In the genomic region with DNA sequence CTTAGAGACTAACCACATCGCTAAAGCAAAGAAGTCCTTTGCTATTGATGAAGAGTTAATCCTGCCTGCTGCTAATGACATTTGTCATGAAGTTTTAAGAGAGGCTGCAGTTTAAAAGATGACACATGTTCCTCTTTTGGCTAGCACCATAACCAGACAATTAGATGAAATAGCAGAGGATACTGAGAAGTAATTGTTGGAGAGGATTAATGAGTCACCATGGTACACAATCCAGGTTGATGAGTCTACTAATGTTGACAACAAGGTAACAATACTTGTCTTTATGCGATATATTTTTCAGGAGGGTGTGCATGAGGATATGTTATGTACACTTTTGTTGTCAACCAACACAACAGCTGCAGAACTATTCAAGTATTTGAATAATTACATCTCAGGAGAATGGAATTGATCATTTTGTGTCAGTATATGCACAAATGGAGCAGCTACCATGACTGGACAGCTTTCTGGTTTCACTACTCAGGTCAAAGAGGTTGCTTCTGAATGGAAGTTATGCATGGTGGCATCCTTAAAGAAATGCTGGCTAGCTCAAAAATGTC, we compare ENCODE assay signal across 24 cellular contexts. TPM values are rescaled to one million over a fixed set of nuclear protein-coding genes. Genes with fewer than 3 reads are reported as not detected.
"Had no signal": no experiment of that assay in that cellular context is flagged by ENCODE, and none has a peak within 500 bp of the region (broad histone marks: within the 10 kb centered on the region; RNA-seq: fewer than 3 reads in every experiment).

No MANE protein-coding gene starts in this region.

- H3K27me3 ChIP-seq: hepatocyte, pancreas, transverse colon had no signal

- H3K4me2 ChIP-seq: hepatocyte had no signal

- H3K79me2 ChIP-seq: hepatocyte had no signal

- H3K9me3 ChIP-seq: pancreas, transverse colon had no signal

- H3K4me3 ChIP-seq: hepatocyte, pancreas, transverse colon had no signal

- H2AFZ ChIP-seq: hepatocyte had no signal

- H3K4me1 ChIP-seq: pancreas, transverse colon had no signal

- H3K4me1 Mint-ChIP-seq: activated CD4-positive, alpha-beta memory T cell treated with anti-CD3 and anti-CD28 coated beads, Interleukin-2, amount 10 ng/mL, durations not matched to agents 7 days and 5 days; activated naive CD8-positive, alpha-beta T cell treated with anti-CD3 and anti-CD28 coated beads, Interleukin-2, amount 50 U/mL, for 24 hours; memory B cell; nephron; stimulated activated effector memory CD8-positive, alpha-beta T cell treated with anti-CD3 and anti-CD28 coated beads, Interleukin-12 subunit alpha, Interleukin-12 subunit beta, amount 100 ng/mL, for 72 hours; stimulated activated naive CD8-positive, alpha-beta T cell treated with anti-CD3 and anti-CD28 coated beads, Interleukin-15, amount 100 ng/mL, for 72 hours; T-helper 17 cell had no signal

- H3K27me3 Mint-ChIP-seq: activated CD4-positive, alpha-beta memory T cell treated with anti-CD3 and anti-CD28 coated beads, Interleukin-2, amount 10 ng/mL, durations not matched to agents 7 days and 5 days; activated naive CD8-positive, alpha-beta T cell treated with anti-CD3 and anti-CD28 coated beads, Interleukin-2, amount 50 U/mL, for 24 hours; memory B cell; stimulated activated naive CD8-positive, alpha-beta T cell treated with anti-CD3 and anti-CD28 coated beads, Interleukin-15, amount 100 ng/mL, for 72 hours; T-helper 17 cell had no signal

- ATAC-seq: activated naive CD8-positive, alpha-beta T cell treated with anti-CD3 and anti-CD28 coated beads, Interleukin-2, amount 50 U/mL, for 24 hours; pancreas; right cardiac atrium; stimulated activated effector memory CD8-positive, alpha-beta T cell treated with anti-CD3 and anti-CD28 coated beads, Interleukin-12 subunit alpha, Interleukin-12 subunit beta, amount 100 ng/mL, for 72 hours; stimulated activated naive CD8-positive, alpha-beta T cell treated with anti-CD3 and anti-CD28 coated beads, Interleukin-15, amount 100 ng/mL, for 72 hours; T-helper 17 cell had no signal

- H3K27ac Mint-ChIP-seq: activated CD4-positive, alpha-beta memory T cell treated with anti-CD3 and anti-CD28 coated beads, Interleukin-2, amount 10 ng/mL, durations not matched to agents 7 days and 5 days; activated naive CD8-positive, alpha-beta T cell treated with anti-CD3 and anti-CD28 coated beads, Interleukin-2, amount 50 U/mL, for 24 hours; memory B cell; nephron; stimulated activated effector memory CD8-positive, alpha-beta T cell treated with anti-CD3 and anti-CD28 coated beads, Interleukin-12 subunit alpha, Interleukin-12 subunit beta, amount 100 ng/mL, for 72 hours; stimulated activated naive CD8-positive, alpha-beta T cell treated with anti-CD3 and anti-CD28 coated beads, Interleukin-15, amount 100 ng/mL, for 72 hours; T-helper 17 cell had no signal

- H3K9me3 Mint-ChIP-seq: activated naive CD8-positive, alpha-beta T cell treated with anti-CD3 and anti-CD28 coated beads, Interleukin-2, amount 50 U/mL, for 24 hours; stimulated activated naive CD8-positive, alpha-beta T cell treated with anti-CD3 and anti-CD28 coated beads, Interleukin-15, amount 100 ng/mL, for 72 hours had no signal

- H3K4me3 Mint-ChIP-seq: activated CD4-positive, alpha-beta memory T cell treated with anti-CD3 and anti-CD28 coated beads, Interleukin-2, amount 10 ng/mL, durations not matched to agents 7 days and 5 days; activated naive CD8-positive, alpha-beta T cell treated with anti-CD3 and anti-CD28 coated beads, Interleukin-2, amount 50 U/mL, for 24 hours; memory B cell; nephron; stimulated activated effector memory CD8-positive, alpha-beta T cell treated with anti-CD3 and anti-CD28 coated beads, Interleukin-12 subunit alpha, Interleukin-12 subunit beta, amount 100 ng/mL, for 72 hours; stimulated activated naive CD8-positive, alpha-beta T cell treated with anti-CD3 and anti-CD28 coated beads, Interleukin-15, amount 100 ng/mL, for 72 hours; T-helper 17 cell had no signal

- DNase-seq: activated CD4-positive, alpha-beta memory T cell treated with anti-CD3 and anti-CD28 coated beads, Interleukin-2, amount 10 ng/mL, durations not matched to agents 7 days and 5 days; activated CD4-positive, alpha-beta T cell treated with anti-CD3 and anti-CD28 coated beads for 48 hours; activated effector memory CD4-positive, alpha-beta T cell treated with anti-CD3 and anti-CD28 coated beads, Interleukin-2, amount 50 U/mL, for 16 hours; activated naive CD4-positive, alpha-beta T cell treated with anti-CD3 and anti-CD28 coated beads, Interleukin-2, amount 50 U/mL, for 16 hours; activated naive CD8-positive, alpha-beta T cell treated with anti-CD3 and anti-CD28 coated beads, Interleukin-2, amount 50 U/mL, for 24 hours; erythroblast; glutamatergic neuron; pancreas; right cardiac atrium; small intestine; stimulated activated CD4-positive, alpha-beta T cell treated with anti-CD3 and anti-CD28 coated beads, Interleukin-2, amount 100 ng/mL, for 24 hours; stimulated activated naive CD8-positive, alpha-beta T cell treated with anti-CD3 and anti-CD28 coated beads, Interleukin-15, amount 100 ng/mL, for 72 hours; T-helper 17 cell; transverse colon had no signal

- FAIRE-seq: frontal cortex, pancreas, small intestine had no signal

- H3K27ac ChIP-seq: hepatocyte, pancreas, transverse colon had no signal

- H3K36me3 Mint-ChIP-seq: memory B cell; stimulated activated effector memory CD8-positive, alpha-beta T cell treated with anti-CD3 and anti-CD28 coated beads, Interleukin-12 subunit alpha, Interleukin-12 subunit beta, amount 100 ng/mL, for 72 hours had no signal

- H3K36me3 ChIP-seq: pancreas, transverse colon had no signal

RNA-seq across cellular contexts. Expression of a gene that starts 56.7 kb away (rescaled TPM):
- total RNA-seq: activated CD4-positive, alpha-beta memory T cell treated with anti-CD3 and anti-CD28 coated beads, Interleukin-2, amount 10 ng/mL, durations not matched to agents 7 days and 5 days; cardiac septum; chondrocyte; myocyte; T-helper 17 cell; transverse colon had no signal
- polyA plus RNA-seq: liver had no signal

RNA-seq across cellular contexts. Expression of a gene that starts 56.8 kb away (rescaled TPM):
- total RNA-seq: activated CD4-positive, alpha-beta memory T cell treated with anti-CD3 and anti-CD28 coated beads, Interleukin-2, amount 10 ng/mL, durations not matched to agents 7 days and 5 days; cardiac septum; chondrocyte; frontal cortex; hepatocyte; liver; mononuclear cell; myocyte; T-helper 17 cell; transverse colon had no signal
- polyA plus RNA-seq: hepatocyte, liver had no signal
